Comparison of ENCODE assay signal across 1 cellular context in genomic region chrX:53085661-53086229, GRCh38.
TF ChIP-seq lines count a peak whose summit lies in the region.

No MANE protein-coding gene starts in this region.

TF ChIP-seq in SK-N-SH, 30 proteins besides CTCF, POLR2A, EP300 and RAD21 (continued from another document):
- TF ChIP-seq, protein P1, sequence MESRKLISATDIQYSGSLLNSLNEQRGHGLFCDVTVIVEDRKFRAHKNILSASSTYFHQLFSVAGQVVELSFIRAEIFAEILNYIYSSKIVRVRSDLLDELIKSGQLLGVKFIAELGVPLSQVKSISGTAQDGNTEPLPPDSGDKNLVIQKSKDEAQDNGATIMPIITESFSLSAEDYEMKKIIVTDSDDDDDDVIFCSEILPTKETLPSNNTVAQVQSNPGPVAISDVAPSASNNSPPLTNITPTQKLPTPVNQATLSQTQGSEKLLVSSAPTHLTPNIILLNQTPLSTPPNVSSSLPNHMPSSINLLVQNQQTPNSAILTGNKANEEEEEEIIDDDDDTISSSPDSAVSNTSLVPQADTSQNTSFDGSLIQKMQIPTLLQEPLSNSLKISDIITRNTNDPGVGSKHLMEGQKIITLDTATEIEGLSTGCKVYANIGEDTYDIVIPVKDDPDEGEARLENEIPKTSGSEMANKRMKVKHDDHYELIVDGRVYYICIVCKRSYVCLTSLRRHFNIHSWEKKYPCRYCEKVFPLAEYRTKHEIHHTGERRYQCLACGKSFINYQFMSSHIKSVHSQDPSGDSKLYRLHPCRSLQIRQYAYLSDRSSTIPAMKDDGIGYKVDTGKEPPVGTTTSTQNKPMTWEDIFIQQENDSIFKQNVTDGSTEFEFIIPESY (IDR thresholded peaks at IDR 0.05; ENCODE audit: borderline replicate concordance, low read depth), result no peak
- TF ChIP-seq SMC3 (IDR thresholded peaks at IDR 0.05; ENCODE audit: low read depth, low read length) (no peak), SIN3A (IDR thresholded peaks at IDR 0.05; ENCODE audit: borderline replicate concordance, low read depth, low read length) (no peak), TCF12 (IDR thresholded peaks at IDR 0.05) (no peak), FOXJ3 (CRISPR knock-in tag; IDR thresholded peaks at IDR 0.05) (no peak), RXRA (IDR thresholded peaks at IDR 0.05; ENCODE audit: borderline replicate concordance, low read depth) (no peak), NRF1 (IDR thresholded peaks at IDR 0.05; ENCODE audit: low read depth, low read length) (no peak), FOSL2 (IDR thresholded peaks at IDR 0.05; ENCODE audit: borderline replicate concordance, low read depth) (no peak), RCOR1 (IDR thresholded peaks at IDR 0.05; ENCODE audit: low read length) (no peak)
- TF ChIP-seq, protein P2, sequence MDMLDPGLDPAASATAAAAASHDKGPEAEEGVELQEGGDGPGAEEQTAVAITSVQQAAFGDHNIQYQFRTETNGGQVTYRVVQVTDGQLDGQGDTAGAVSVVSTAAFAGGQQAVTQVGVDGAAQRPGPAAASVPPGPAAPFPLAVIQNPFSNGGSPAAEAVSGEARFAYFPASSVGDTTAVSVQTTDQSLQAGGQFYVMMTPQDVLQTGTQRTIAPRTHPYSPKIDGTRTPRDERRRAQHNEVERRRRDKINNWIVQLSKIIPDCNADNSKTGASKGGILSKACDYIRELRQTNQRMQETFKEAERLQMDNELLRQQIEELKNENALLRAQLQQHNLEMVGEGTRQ (IDR thresholded peaks at IDR 0.05; ENCODE audit: borderline replicate concordance, low read depth, low read length), result no peak
- TF ChIP-seq, protein P3, sequence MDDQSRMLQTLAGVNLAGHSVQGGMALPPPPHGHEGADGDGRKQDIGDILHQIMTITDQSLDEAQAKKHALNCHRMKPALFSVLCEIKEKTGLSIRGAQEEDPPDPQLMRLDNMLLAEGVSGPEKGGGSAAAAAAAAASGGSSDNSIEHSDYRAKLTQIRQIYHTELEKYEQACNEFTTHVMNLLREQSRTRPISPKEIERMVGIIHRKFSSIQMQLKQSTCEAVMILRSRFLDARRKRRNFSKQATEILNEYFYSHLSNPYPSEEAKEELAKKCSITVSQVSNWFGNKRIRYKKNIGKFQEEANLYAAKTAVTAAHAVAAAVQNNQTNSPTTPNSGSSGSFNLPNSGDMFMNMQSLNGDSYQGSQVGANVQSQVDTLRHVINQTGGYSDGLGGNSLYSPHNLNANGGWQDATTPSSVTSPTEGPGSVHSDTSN (IDR thresholded peaks at IDR 0.05), result no peak
TF ChIP-seq in SK-N-SH: peak in this region for 0.
